ENCODE assay signal across 10 cellular contexts in genomic region chr17:18070861-18071340, GRCh38. TPM values are rescaled to one million over a fixed set of nuclear protein-coding genes. Genes with fewer than 3 reads are reported as not detected.
DNase-seq lines count a peak whose midpoint lies in the region; ATAC-seq and TF ChIP-seq lines count a peak whose summit lies in the region.
"Had no signal": no experiment of that assay in that cellular context is flagged by ENCODE, and none has a peak within 500 bp of the region (broad histone marks: within the 10 kb centered on the region; RNA-seq: fewer than 3 reads in every experiment).

No MANE protein-coding gene starts in this region.

- intact Hi-C loops in activated T-helper 2 cell treated with anti-CD3 and anti-CD28 coated beads, Interferon-gamma antibody, Interleukin-2, Interleukin-4, amounts not matched to agents 10 μg/mL and 5 μg/mL and 100 μg/mL, durations not matched to agents 14 hours and 24 hours and 36 hours (cut with micrococcal nuclease), result no loop called here

- H3K4me3 ChIP-seq in NB4 (ENCODE audit: low read depth, low read length), result no peak overlapping the region

- no peak for TF ChIP-seq CTCF in NB4 (IDR thresholded peaks at IDR 0.05; ENCODE audit: low read depth, low read length)
- no peak for TF ChIP-seq CTCF in brain (conservative IDR thresholded peaks at IDR 0.05)
- TF ChIP-seq CTCF in nephron (IDR thresholded peaks at IDR 0.05; ENCODE audit: unreplicated experiment in 3 of 3), result no peak

- no peak for TF ChIP-seq POLR2A in NB4 (IDR thresholded peaks at IDR 0.05; ENCODE audit: extremely low read depth, insufficient read length)

- H3K4me3 Mint-ChIP-seq in brain (peak overlapping the region; percentile 30 to 64 (median 39)), nephron (peak overlapping the region; percentile 3 to 43 (median 28))
- no peak overlapping the region for H3K4me3 Mint-ChIP-seq in stimulated activated naive B cell treated with anti-CD40 and anti-IgM and Interleukin-4, amounts not matched to agents 10 μg/mL and 1 μg/mL and 100 μg/mL, for 72 hours
- H3K4me3 Mint-ChIP-seq in activated T-helper 2 cell treated with anti-CD3 and anti-CD28 coated beads, Interferon-gamma antibody, Interleukin-2, Interleukin-4, amounts not matched to agents 10 μg/mL and 5 μg/mL and 100 μg/mL, durations not matched to agents 14 hours and 24 hours and 36 hours (ENCODE audit: low read depth), result no peak overlapping the region

- ATAC-seq in stimulated activated naive B cell treated with anti-CD40 and anti-IgM and Interleukin-4, amounts not matched to agents 10 μg/mL and 1 μg/mL and 100 μg/mL, for 72 hours (replicated peaks), result no peak

- H3K36me3 Mint-ChIP-seq in brain, result no peaks in the 10 kb centered on the region
- H3K36me3 Mint-ChIP-seq in nephron (ENCODE audit: low read depth), result no peaks in the 10 kb centered on the region
- peaks cover 1 to 4% of the 10 kb centered on the region in 2 donors for H3K36me3 Mint-ChIP-seq in stimulated activated naive B cell treated with anti-CD40 and anti-IgM and Interleukin-4, amounts not matched to agents 10 μg/mL and 1 μg/mL and 100 μg/mL, for 72 hours
- no peaks in the 10 kb centered on the region for H3K36me3 Mint-ChIP-seq in activated T-helper 2 cell treated with anti-CD3 and anti-CD28 coated beads, Interferon-gamma antibody, Interleukin-2, Interleukin-4, amounts not matched to agents 10 μg/mL and 5 μg/mL and 100 μg/mL, durations not matched to agents 14 hours and 24 hours and 36 hours (ENCODE audit: low read depth)

- no peaks in the 10 kb centered on the region for H3K9me3 Mint-ChIP-seq in brain
- no peaks in the 10 kb centered on the region for H3K9me3 Mint-ChIP-seq in nephron
- no peaks in the 10 kb centered on the region for H3K9me3 Mint-ChIP-seq in stimulated activated naive B cell treated with anti-CD40 and anti-IgM and Interleukin-4, amounts not matched to agents 10 μg/mL and 1 μg/mL and 100 μg/mL, for 72 hours
- H3K9me3 Mint-ChIP-seq in activated T-helper 2 cell treated with anti-CD3 and anti-CD28 coated beads, Interferon-gamma antibody, Interleukin-2, Interleukin-4, amounts not matched to agents 10 μg/mL and 5 μg/mL and 100 μg/mL, durations not matched to agents 14 hours and 24 hours and 36 hours, result no peaks in the 10 kb centered on the region

- DNase-seq in GDM1 (lab: John Stamatoyannopoulos, UW), result peak; percentile 16
- DNase-seq in NB4 (ENCODE audit: low read depth), result peak; percentile 91
- no peak for DNase-seq in nucleus accumbens (lab: John Stamatoyannopoulos, UW)
- no peak for DNase-seq in stimulated activated naive B cell treated with anti-CD40 and anti-IgM and Interleukin-4, amounts not matched to agents 10 μg/mL and 1 μg/mL and 100 μg/mL, for 72 hours
- DNase-seq in NCI-H1105 (lab: John Stamatoyannopoulos, UW), result no peak
- no peak for DNase-seq in activated T-helper 2 cell treated with anti-CD3 and anti-CD28 coated beads, Interferon-gamma antibody, Interleukin-2, Interleukin-4, amounts not matched to agents 10 μg/mL and 5 μg/mL and 100 μg/mL, durations not matched to agents 14 hours and 24 hours and 36 hours (ENCODE audit: low spot score)
- DNase-seq: activated T-cell treated with anti-CD3 and anti-CD28 coated beads for 4 hours, NCI-H1048 had no signal

- peak overlapping the region; percentile 28 to 87 (median 74) for H3K27ac Mint-ChIP-seq in brain
- peak overlapping the region; percentile 55 to 91 (median 77) for H3K27ac Mint-ChIP-seq in nephron
- H3K27ac Mint-ChIP-seq in stimulated activated naive B cell treated with anti-CD40 and anti-IgM and Interleukin-4, amounts not matched to agents 10 μg/mL and 1 μg/mL and 100 μg/mL, for 72 hours, result no peak overlapping the region
- H3K27ac Mint-ChIP-seq in activated T-helper 2 cell treated with anti-CD3 and anti-CD28 coated beads, Interferon-gamma antibody, Interleukin-2, Interleukin-4, amounts not matched to agents 10 μg/mL and 5 μg/mL and 100 μg/mL, durations not matched to agents 14 hours and 24 hours and 36 hours, result no peak overlapping the region

- no peaks in the 10 kb centered on the region for H3K27me3 Mint-ChIP-seq in brain
- H3K27me3 Mint-ChIP-seq in nephron (ENCODE audit: low read depth), result peaks cover 3% of the 10 kb centered on the region
- peaks cover 6 to 7% of the 10 kb centered on the region in 2 donors for H3K27me3 Mint-ChIP-seq in stimulated activated naive B cell treated with anti-CD40 and anti-IgM and Interleukin-4, amounts not matched to agents 10 μg/mL and 1 μg/mL and 100 μg/mL, for 72 hours
- H3K27me3 Mint-ChIP-seq in activated T-helper 2 cell treated with anti-CD3 and anti-CD28 coated beads, Interferon-gamma antibody, Interleukin-2, Interleukin-4, amounts not matched to agents 10 μg/mL and 5 μg/mL and 100 μg/mL, durations not matched to agents 14 hours and 24 hours and 36 hours (ENCODE audit: low read depth), result peaks cover 12% of the 10 kb centered on the region

- H3K4me1 Mint-ChIP-seq in brain, result peaks cover 15% of the 10 kb centered on the region
- peaks cover 25% of the 10 kb centered on the region for H3K4me1 Mint-ChIP-seq in nephron
- H3K4me1 Mint-ChIP-seq in stimulated activated naive B cell treated with anti-CD40 and anti-IgM and Interleukin-4, amounts not matched to agents 10 μg/mL and 1 μg/mL and 100 μg/mL, for 72 hours, result peaks cover 0 to 2% of the 10 kb centered on the region in 2 donors
- peaks cover 13% of the 10 kb centered on the region for H3K4me1 Mint-ChIP-seq in activated T-helper 2 cell treated with anti-CD3 and anti-CD28 coated beads, Interferon-gamma antibody, Interleukin-2, Interleukin-4, amounts not matched to agents 10 μg/mL and 5 μg/mL and 100 μg/mL, durations not matched to agents 14 hours and 24 hours and 36 hours (ENCODE audit: low read depth)

RNA-seq across cellular contexts. Expression of gene DRG2, which starts 16.8 kb away (rescaled TPM):
- polyA plus RNA-seq in brain (ENCODE audit: insufficient read depth, low read depth, low replicate concordance), result 62.1 TPM
- 57.9 and 62.2 TPM in 2 replicates for total RNA-seq in activated T-helper 2 cell treated with anti-CD3 and anti-CD28 coated beads, Interferon-gamma antibody, Interleukin-2, Interleukin-4, amounts not matched to agents 10 μg/mL and 5 μg/mL and 100 μg/mL, durations not matched to agents 14 hours and 24 hours and 36 hours

RNA-seq across cellular contexts. Expression of gene GID4, which starts 31.7 kb away (rescaled TPM):
- 9.5 TPM for polyA plus RNA-seq in brain (ENCODE audit: insufficient read depth, low read depth, low replicate concordance)
- 9.3 and 10.8 TPM in 2 replicates for total RNA-seq in activated T-helper 2 cell treated with anti-CD3 and anti-CD28 coated beads, Interferon-gamma antibody, Interleukin-2, Interleukin-4, amounts not matched to agents 10 μg/mL and 5 μg/mL and 100 μg/mL, durations not matched to agents 14 hours and 24 hours and 36 hours

RNA-seq across cellular contexts. Expression of gene ATPAF2, which starts 31.9 kb away (rescaled TPM):
- polyA plus RNA-seq in brain (ENCODE audit: insufficient read depth, low read depth, low replicate concordance), result 41.0 TPM
- total RNA-seq in activated T-helper 2 cell treated with anti-CD3 and anti-CD28 coated beads, Interferon-gamma antibody, Interleukin-2, Interleukin-4, amounts not matched to agents 10 μg/mL and 5 μg/mL and 100 μg/mL, durations not matched to agents 14 hours and 24 hours and 36 hours, result 29.9 and 31.3 TPM in 2 replicates

RNA-seq across cellular contexts. Expression of gene MYO15A, which starts 37.7 kb away (rescaled TPM):
- polyA plus RNA-seq in brain (ENCODE audit: insufficient read depth, low read depth, low replicate concordance), result 1.2 TPM
- 0.64 and 0.80 TPM in 2 replicates for total RNA-seq in activated T-helper 2 cell treated with anti-CD3 and anti-CD28 coated beads, Interferon-gamma antibody, Interleukin-2, Interleukin-4, amounts not matched to agents 10 μg/mL and 5 μg/mL and 100 μg/mL, durations not matched to agents 14 hours and 24 hours and 36 hours

Comparison
In these comparisons a context has a peak if more than half of its experiments do, and no peak if none do; other contexts are left out.
1. DNase-seq: peak in GDM1 (single experiment) and NB4 (single experiment); none in nucleus accumbens (0 of 56), stimulated activated naive B cell treated with anti-CD40 and anti-IgM and Interleukin-4, amounts not matched to agents 10 μg/mL and 1 μg/mL and 100 μg/mL, for 72 hours (single experiment), NCI-H1105 (single experiment) and activated T-helper 2 cell treated with anti-CD3 and anti-CD28 coated beads, Interferon-gamma antibody, Interleukin-2, Interleukin-4, amounts not matched to agents 10 μg/mL and 5 μg/mL and 100 μg/mL, durations not matched to agents 14 hours and 24 hours and 36 hours (single experiment).
2. H3K27ac Mint-ChIP-seq: peak in brain (5 of 5) and nephron (3 of 3); none in stimulated activated naive B cell treated with anti-CD40 and anti-IgM and Interleukin-4, amounts not matched to agents 10 μg/mL and 1 μg/mL and 100 μg/mL, for 72 hours (single experiment) and activated T-helper 2 cell treated with anti-CD3 and anti-CD28 coated beads, Interferon-gamma antibody, Interleukin-2, Interleukin-4, amounts not matched to agents 10 μg/mL and 5 μg/mL and 100 μg/mL, durations not matched to agents 14 hours and 24 hours and 36 hours (single experiment).
3. H3K4me3 Mint-ChIP-seq: peak in brain (5 of 5) and nephron (3 of 3); none in stimulated activated naive B cell treated with anti-CD40 and anti-IgM and Interleukin-4, amounts not matched to agents 10 μg/mL and 1 μg/mL and 100 μg/mL, for 72 hours (0 of 2) and activated T-helper 2 cell treated with anti-CD3 and anti-CD28 coated beads, Interferon-gamma antibody, Interleukin-2, Interleukin-4, amounts not matched to agents 10 μg/mL and 5 μg/mL and 100 μg/mL, durations not matched to agents 14 hours and 24 hours and 36 hours (single experiment).